16 cellular contexts compared by ENCODE assay signal in genomic region chr16:75104836-75105235, GRCh38. TPM values are rescaled to one million over a fixed set of nuclear protein-coding genes. Genes with fewer than 3 reads are reported as not detected.
A peak's percentile ranks its signal among the peaks of the same experiment; 100 is the strongest.
DNase-seq lines count a peak whose midpoint lies in the region; ATAC-seq and TF ChIP-seq lines count a peak whose summit lies in the region.
"Had no signal": no experiment of that assay in that cellular context is flagged by ENCODE, and none has a peak within 500 bp of the region (broad histone marks: within the 10 kb centered on the region; RNA-seq: fewer than 3 reads in every experiment).

No MANE protein-coding gene starts in this region.

- H3K9ac ChIP-seq in SK-N-SH, result no peak overlapping the region
- H3K9ac ChIP-seq in mesenchymal stem cell (ENCODE audit: low read length), result no peak overlapping the region

- intact Hi-C loops in adrenal gland (cut with DNase I), result loop anchor here in 1 of 2 donors (10.0 kb wide), 1 partner anchor 50 kb away; no protein-coding TSS in a partner anchor
- intact Hi-C loops in thyroid gland (cut with DNase I), result no loop called here

- H2BK5ac ChIP-seq in mesenchymal stem cell (ENCODE audit: low read depth, low read length, poor library complexity, severe bottlenecking), result no peak overlapping the region

- H3K18ac ChIP-seq in mesenchymal stem cell (ENCODE audit: low read depth in 1 of 2, low read length in 2 of 2), result peak overlapping the region; percentile 78 to 93

- H4K20me1 ChIP-seq in SK-N-SH (ENCODE audit: insufficient read depth), result peaks cover 4% of the 10 kb centered on the region; the same call in 1 of the 2 replicates

- H3K4me1 ChIP-seq in SK-N-SH (ENCODE audit: control insufficient read depth in 1 of 2, insufficient read depth in 2 of 2, low read depth in 1 of 2, low read length in 1 of 2) (peaks cover 39 to 54% of the 10 kb centered on the region in 2 experiments; a peak in 3 of 4 replicates), adrenal gland (replicated peaks in 1 of 2) (peaks cover 22 to 56% of the 10 kb centered on the region in 2 donors), mesenchymal stem cell (ENCODE audit: control insufficient read depth, insufficient read depth, low read depth, low read length) (peaks cover 35% of the 10 kb centered on the region), thyroid gland (peaks cover 36 to 55% of the 10 kb centered on the region in 2 donors)
- H3K4me1 ChIP-seq: HAP-1 had no signal

- H2BK15ac ChIP-seq in mesenchymal stem cell (ENCODE audit: low read depth, poor library complexity, severe bottlenecking), result peak overlapping the region; percentile 46

- H3K14ac ChIP-seq in mesenchymal stem cell (ENCODE audit: low read length in 2 of 2), result peak overlapping the region in 1 of 2 experiments; percentile 53

- peaks cover 11% of the 10 kb centered on the region for H3F3A ChIP-seq in SK-N-SH (replicated peaks; ENCODE audit: insufficient read depth)

- no peak for TF ChIP-seq POLR2A in adrenal gland (IDR thresholded peaks at IDR 0.05)
- TF ChIP-seq POLR2A in thyroid gland (IDR thresholded peaks at IDR 0.05), result no peak

- POLR2A ChIA-PET in SK-N-SH (lab: Yijun Ruan, JAX), result interaction anchor here (1.0 kb wide), 1 partner anchor 16 kb away, joined by 4 read pairs; no protein-coding TSS in a partner anchor

- no peaks in the 10 kb centered on the region for H3K36me3 ChIP-seq in SK-N-SH (replicated peaks in 1 of 2; ENCODE audit: control insufficient read depth in 1 of 2, insufficient read depth in 2 of 2, low read length in 1 of 2)
- no peaks in the 10 kb centered on the region for H3K36me3 ChIP-seq in adrenal gland (replicated peaks in 1 of 2)
- peaks cover 6 to 25% of the 10 kb centered on the region in 2 experiments for H3K36me3 ChIP-seq in mesenchymal stem cell (ENCODE audit: control insufficient read depth in 1 of 2, insufficient read depth in 2 of 2, low read depth in 1 of 2, low read length in 2 of 2)
- H3K36me3 ChIP-seq in thyroid gland, result no peaks in the 10 kb centered on the region
- H3K36me3 ChIP-seq: HAP-1 had no signal

- H3K4ac ChIP-seq in mesenchymal stem cell (ENCODE audit: low read depth in 1 of 2, low read length in 2 of 2), result peak overlapping the region; percentile 67 to 71

- H3K79me2 ChIP-seq in SK-N-SH (ENCODE audit: insufficient read depth), result 0 out of 2 replicates have a peak, but pooled peaks cover 11% of the 10 kb centered on the region

- H3K27ac ChIP-seq in SK-N-SH (ENCODE audit: low read depth in 2 of 2, low read length in 1 of 2) (peak overlapping the region in 1 of 2 experiments; percentile 97; a peak in 2 of 4 replicates), adrenal gland (peak overlapping the region in 3 of 5 donors; percentile 1 to 93 (median 72)), mesenchymal stem cell (ENCODE audit: low read length, poor library complexity, severe bottlenecking) (no peak overlapping the region), thyroid gland (peak overlapping the region in 2 of 3 donors; percentile 52 to 76)
- H3K27ac ChIP-seq: 22Rv1 had no signal

- no peak overlapping the region for H2AFZ ChIP-seq in SK-N-SH (ENCODE audit: low read depth)
- no peak overlapping the region for H2AFZ ChIP-seq in mesenchymal stem cell (ENCODE audit: low read depth, low read length)

- peak overlapping the region in 1 of 2 experiments; percentile 37 for H3K23ac ChIP-seq in mesenchymal stem cell (ENCODE audit: low read length in 2 of 2)

- H3K27me3 ChIP-seq in SK-N-SH (ENCODE audit: insufficient read depth) (no peaks in the 10 kb centered on the region), adrenal gland (no peaks in the 10 kb centered on the region), mesenchymal stem cell (ENCODE audit: control insufficient read depth in 1 of 2, insufficient read depth in 1 of 2, low read length in 2 of 2) (no peaks in the 10 kb centered on the region), thyroid gland (no peaks in the 10 kb centered on the region)

- H3K9me2 ChIP-seq in SK-N-SH, result no peaks in the 10 kb centered on the region

- TF ChIP-seq CTCF in SK-N-SH (IDR thresholded peaks at IDR 0.05) (no peak), adrenal gland (IDR thresholded peaks at IDR 0.05) (no peak), thyroid gland (IDR thresholded peaks at IDR 0.05) (no peak)

- CTCF ChIA-PET in SK-N-SH (lab: Yijun Ruan, JAX), result interaction anchor here (0.7 to 2.8 kb wide), 6 partner anchors 8 to 120 kb away, joined by 3 to 28 read pairs (median 4); partner anchors contain the start of genes WDR59 and ZNRF1

- H3K79me1 ChIP-seq in mesenchymal stem cell (replicated peaks; ENCODE audit: low read length, poor library complexity, severe bottlenecking), result peaks cover 36% of the 10 kb centered on the region

- no peak for TF ChIP-seq EP300 in SK-N-SH (IDR thresholded peaks at IDR 0.05; ENCODE audit: borderline replicate concordance in 1 of 2, low read depth in 1 of 2, low read length in 1 of 2)

- 100% methylated on average over 6 of the region's 11 CpGs for WGBS in SK-N-SH (ENCODE audit: low lambda C conversion rate)
- WGBS in adrenal gland, 4 donors, result 94 to 98% (median 95%) methylated on average over 8 to 11 of the region's 11 CpGs
- 98% methylated on average over 11 of the region's 11 CpGs for WGBS in mesenchymal stem cell
- WGBS in thyroid gland, 2 donors, result 95% methylated on average over 11 of the region's 11 CpGs

- H3K9me3 ChIP-seq in SK-N-SH (no peaks in the 10 kb centered on the region), adrenal gland (replicated peaks in 1 of 3) (no peaks in the 10 kb centered on the region), mesenchymal stem cell (ENCODE audit: control insufficient read depth, low read length) (no peaks in the 10 kb centered on the region), thyroid gland (no peaks in the 10 kb centered on the region)
- H3K9me3 ChIP-seq: HAP-1 had no signal

- H3K4me3 ChIP-seq in SK-N-SH (ENCODE audit: low read depth in 2 of 2, low read length in 1 of 2) (no peak overlapping the region), adrenal gland (no peak overlapping the region), mesenchymal stem cell (ENCODE audit: insufficient read depth in 1 of 2, low read depth in 1 of 2, low read length in 2 of 2) (no peak overlapping the region), thyroid gland (replicated peaks in 1 of 3) (no peak overlapping the region)
- H3K4me3 ChIP-seq: HAP-1 had no signal

- peak overlapping the region; percentile 6 to 94 for H2BK12ac ChIP-seq in mesenchymal stem cell (ENCODE audit: low read length in 2 of 2)

- no peak for TF ChIP-seq RAD21 in SK-N-SH (IDR thresholded peaks at IDR 0.05; ENCODE audit: low read length)

- H2BK120ac ChIP-seq in mesenchymal stem cell (ENCODE audit: low read depth, low read length), result peak overlapping the region; percentile 65

- peak overlapping the region; percentile 4 for H4K8ac ChIP-seq in mesenchymal stem cell (ENCODE audit: low read length)

- DNase-seq in SK-N-SH (peak; percentile 16), adrenal gland (no peak), mesenchymal stem cell (no peak), thyroid gland (no peak), NCI-H2107 (lab: John Stamatoyannopoulos, UW) (no peak)
- DNase-seq in activated naive CD4-positive, alpha-beta T cell treated with anti-CD3 and anti-CD28 coated beads, Interleukin-2, amount 50 U/mL, for 16 hours, result no peak
- DNase-seq: activated CD4-positive, alpha-beta T cell treated with anti-CD3 and anti-CD28 coated beads for 4 hours; activated T-cell treated with anti-CD3 and anti-CD28 coated beads, Interleukin-2, amount 50 U/mL, for 48 hours; NCI-H1694 treated with DMSO at 0.1 percent for 48 hours; NCI-H524 treated with DMSO at 0.1 percent for 48 hours; stimulated activated CD4-positive, alpha-beta T cell treated with anti-CD3 and anti-CD28 coated beads, Interleukin-1b, Interleukin-23, amount 100 ng/mL, for 48 hours had no signal

- no peak overlapping the region for H3K4me2 ChIP-seq in SK-N-SH
- H3K4me2 ChIP-seq in mesenchymal stem cell (ENCODE audit: low read length, poor library complexity, severe bottlenecking), result no peak overlapping the region

- peak overlapping the region; percentile 67 for H4K91ac ChIP-seq in mesenchymal stem cell (ENCODE audit: low read length)

- H2AK5ac ChIP-seq in mesenchymal stem cell (ENCODE audit: low read length, severe bottlenecking), result no peak overlapping the region

- ATAC-seq in SK-N-SH treated with all-trans-retinoic acid at 6 μM for 48 hours, result no peak
- no peak for ATAC-seq in activated CD4-positive, CD25-positive, alpha-beta regulatory T cell treated with anti-CD3 and anti-CD28 coated beads, Interleukin-2, amount 50 U/mL, for 24 hours

TF ChIP-seq in SK-N-SH, 30 proteins besides CTCF, POLR2A, EP300 and RAD21 (continues in another document):
- TF ChIP-seq CHD2 (IDR thresholded peaks at IDR 0.05; ENCODE audit: low read length, partially characterized antibody), result no peak

TF ChIP-seq in SK-N-SH treated with all-trans-retinoic acid at 6 μM for 48 hours, 23 proteins besides CTCF, POLR2A, EP300 and RAD21 (continues in another document):
- TF ChIP-seq ESRRG (CRISPR knock-in tag; IDR thresholded peaks at IDR 0.05) (no peak), POU6F1 (CRISPR knock-in tag; IDR thresholded peaks at IDR 0.05; ENCODE audit: borderline replicate concordance, low read depth) (no peak), ZFP3 (CRISPR knock-in tag; IDR thresholded peaks at IDR 0.05) (no peak)

RNA-seq across cellular contexts. Expression of gene LDHD, which starts 11.7 kb away (rescaled TPM):
- polyA plus RNA-seq in SK-N-SH (2012; rRNA removed) (0.53 and 0.70 TPM in 2 replicates), adrenal gland (10 to 100 TPM; 11.8 to 18.9 (median 12.1) TPM)
- polyA plus RNA-seq in SK-N-SH (2012; cell fraction: cytosol; rRNA removed), result 0.15 and 0.25 TPM in 2 replicates
- 1.4 TPM in 2 replicates for polyA plus RNA-seq in SK-N-SH (2012; cell fraction: nucleus; rRNA removed)
- total RNA-seq in adrenal gland (10 to 100 TPM; 15.9 to 46.0 (median 23.4) TPM), thyroid gland (10 to 100 TPM; 10.2 to 41.3 (median 26.3) TPM)
- 0.32 TPM for polyA plus RNA-seq in mesenchymal stem cell (2013, experiment 1 of 2)
- polyA plus RNA-seq in mesenchymal stem cell (2013, experiment 2 of 2), result 0.21 TPM
- total RNA-seq: astrocyte had no signal

RNA-seq across cellular contexts. Expression of gene ZFP1, which starts 43.5 kb away (rescaled TPM):
- polyA plus RNA-seq in SK-N-SH (2012; rRNA removed) (3.0 and 3.7 TPM in 2 replicates), adrenal gland (10 to 100 TPM in 1 of 3 donors, 1 to 10 TPM in 2; 4.5 to 10.5 (median 6.9) TPM)
- 4.5 and 4.6 TPM in 2 replicates for polyA plus RNA-seq in SK-N-SH (2012; cell fraction: cytosol; rRNA removed)
- 1.7 and 3.6 TPM in 2 replicates for polyA plus RNA-seq in SK-N-SH (2012; cell fraction: nucleus; rRNA removed)
- total RNA-seq in adrenal gland (10 to 100 TPM in 2 of 8 donors, 1 to 10 TPM in 6; 5.9 to 15.1 (median 8.7) TPM), thyroid gland (10 to 100 TPM; 16.8 to 43.3 (median 21.1) TPM)
- 9.1 TPM for polyA plus RNA-seq in mesenchymal stem cell (2013, experiment 1 of 2)
- polyA plus RNA-seq in mesenchymal stem cell (2013, experiment 2 of 2), result 7.8 TPM
